ENCODE assay signal across 9 cellular contexts in genomic region chr10:108544500-108545120, GRCh38.
DNase-seq lines count a peak whose midpoint lies in the region; ATAC-seq and TF ChIP-seq lines count a peak whose summit lies in the region.
"Had no signal": no experiment of that assay in that cellular context is flagged by ENCODE, and none has a peak within 500 bp of the region (broad histone marks: within the 10 kb centered on the region; RNA-seq: fewer than 3 reads in every experiment).

No MANE protein-coding gene starts in this region.

- intact Hi-C loops in thyroid gland (cut with DNase I), result no loop called here

- H3K36me3 ChIP-seq in Peyer's patch, result no peaks in the 10 kb centered on the region
- no peaks in the 10 kb centered on the region for H3K36me3 ChIP-seq in lung (ENCODE audit: control insufficient read depth in 2 of 2, insufficient read depth in 2 of 2, low read length in 2 of 2)
- no peaks in the 10 kb centered on the region for H3K36me3 ChIP-seq in thyroid gland

- peak; percentile 2 for DNase-seq in NCI-H2171 treated with DMSO at 0.1 percent for 48 hours (lab: John Stamatoyannopoulos, UW)
- no peak for DNase-seq in NCI-H2171 (lab: John Stamatoyannopoulos, UW)
- DNase-seq in HK-2 (ENCODE audit: unreplicated experiment), result peak; percentile 70
- peak; percentile 51 to 79 (median 67) for DNase-seq in Peyer's patch
- no peak for DNase-seq in coronary artery (ENCODE audit: low spot score)
- peak; percentile 59 for DNase-seq in lung (ENCODE audit: low spot score)
- DNase-seq in thyroid gland, result peak; percentile 59 to 70

- 29% methylated on average over 10 of the region's 10 CpGs for WGBS in lung, 2 donors
- 32 to 34% methylated on average over 9 to 10 of the region's 10 CpGs for WGBS in thyroid gland, 2 donors

- peak in 5 of 6 experiments; percentile 34 to 74 (median 56) for TF ChIP-seq CTCF in Peyer's patch (IDR thresholded peaks at IDR 0.05)
- TF ChIP-seq CTCF in coronary artery (IDR thresholded peaks at IDR 0.05), result peak; percentile 70
- no peak for TF ChIP-seq CTCF in lung (IDR thresholded peaks at IDR 0.05; ENCODE audit: control extremely low read depth, extremely low read depth)
- peak; percentile 27 to 88 (median 64) for TF ChIP-seq CTCF in thyroid gland (IDR thresholded peaks at IDR 0.05)

- no peak overlapping the region for H3K4me3 ChIP-seq in Peyer's patch
- H3K4me3 ChIP-seq in coronary artery, result no peak overlapping the region
- H3K4me3 ChIP-seq in lung, result no peak overlapping the region
- H3K4me3 ChIP-seq in thyroid gland (replicated peaks in 1 of 3), result no peak overlapping the region

- H3K27ac ChIP-seq in Peyer's patch (no peak overlapping the region), coronary artery (no peak overlapping the region), lung (ENCODE audit: low read depth in 1 of 2, low read length in 1 of 2) (no peak overlapping the region), thyroid gland (no peak overlapping the region)

- no peaks in the 10 kb centered on the region for H3K4me1 ChIP-seq in Peyer's patch
- H3K4me1 ChIP-seq in lung (ENCODE audit: control insufficient read depth in 2 of 2, insufficient read depth in 2 of 2, low read length in 2 of 2), result peaks cover 0 to 3% of the 10 kb centered on the region in 2 donors
- no peaks in the 10 kb centered on the region for H3K4me1 ChIP-seq in thyroid gland

- H3K9me3 ChIP-seq in Peyer's patch (no peaks in the 10 kb centered on the region), lung (ENCODE audit: control insufficient read depth in 2 of 2, insufficient read depth in 1 of 2, low read length in 1 of 2) (no peaks in the 10 kb centered on the region), thyroid gland (no peaks in the 10 kb centered on the region)

- ATAC-seq in GM21360 (IDR thresholded peaks at IDR 0.05; ENCODE audit: unreplicated experiment) (peak; percentile 60), lung (ENCODE audit: insufficient read depth, low FRiP score) (no peak)
- ATAC-seq: CD8-positive, alpha-beta T cell had no signal

- no peaks in the 10 kb centered on the region for H3K27me3 ChIP-seq in Peyer's patch
- H3K27me3 ChIP-seq in lung (ENCODE audit: control insufficient read depth, insufficient read depth), result no peaks in the 10 kb centered on the region
- no peaks in the 10 kb centered on the region for H3K27me3 ChIP-seq in thyroid gland

- no peak for TF ChIP-seq POLR2A in Peyer's patch (IDR thresholded peaks at IDR 0.05)
- TF ChIP-seq POLR2A in thyroid gland (IDR thresholded peaks at IDR 0.05), result no peak

Comparison
In these comparisons a context has a peak if more than half of its experiments do, and no peak if none do; other contexts are left out.
1. DNase-seq: peak in NCI-H2171 treated with DMSO at 0.1 percent for 48 hours (single experiment), HK-2 (single experiment), Peyer's patch (3 of 3), lung (single experiment) and thyroid gland (2 of 2); none in NCI-H2171 (single experiment) and coronary artery (single experiment).